29 cellular contexts compared by ENCODE assay signal in the genomic region with DNA sequence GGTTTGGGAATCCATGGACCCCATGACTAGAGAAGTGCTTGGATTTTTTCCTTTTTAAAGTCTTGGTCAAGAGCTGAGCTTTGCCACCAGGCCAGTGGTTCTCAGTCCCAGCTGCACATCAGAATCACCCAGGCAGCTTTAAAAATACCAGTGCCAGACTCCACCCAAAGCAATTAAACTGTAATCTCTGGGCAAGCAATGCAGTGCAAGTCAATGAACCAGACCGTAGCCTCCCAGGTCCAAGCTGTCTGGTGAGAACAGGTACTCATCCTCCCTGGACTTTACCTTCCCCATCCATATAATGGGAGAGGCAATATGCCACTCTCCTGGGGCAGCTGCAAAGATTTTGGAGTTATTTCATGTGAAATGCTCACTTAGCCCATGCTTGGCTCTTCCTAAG.
"Had no signal": no experiment of that assay in that cellular context is flagged by ENCODE, and none has a peak within 500 bp of the region (broad histone marks: within the 10 kb centered on the region; RNA-seq: fewer than 3 reads in every experiment).

No MANE protein-coding gene starts in this region.

- H3K36me3 ChIP-seq: WERI-Rb-1 had no signal

- H3K4me2 ChIP-seq: PC-9 had no signal

- H3K4me3 ChIP-seq: PC-9 had no signal

- ATAC-seq: activated CD8-positive, alpha-beta memory T cell treated with anti-CD3 and anti-CD28 coated beads, Interleukin-2, amount 10 ng/mL, durations not matched to agents 7 days and 5 days; activated naive CD8-positive, alpha-beta T cell treated with anti-CD3 and anti-CD28 coated beads, Interleukin-2, amount 50 U/mL, for 24 hours had no signal

- H3K27ac ChIP-seq: PC-9, RWPE1, WERI-Rb-1 had no signal

- DNase-seq: activated CD4-positive, alpha-beta memory T cell treated with anti-CD3 and anti-CD28 coated beads, Interleukin-2, amount 10 ng/mL, durations not matched to agents 7 days and 5 days; activated CD4-positive, alpha-beta T cell treated with anti-CD3 and anti-CD28 coated beads for 1 hour; activated CD4-positive, alpha-beta T cell treated with anti-CD3 and anti-CD28 coated beads for 48 hours; activated CD4-positive, CD25-positive, alpha-beta regulatory T cell; activated CD8-positive, alpha-beta memory T cell treated with anti-CD3 and anti-CD28 coated beads for 24 hours; activated CD8-positive, alpha-beta memory T cell treated with anti-CD3 and anti-CD28 coated beads, Interleukin-2, amount 10 ng/mL, durations not matched to agents 7 days and 5 days; activated CD8-positive, alpha-beta memory T cell treated with anti-CD3 and anti-CD28 coated beads, Interleukin-2, amount 50 U/mL, for 48 hours; activated effector memory CD4-positive, alpha-beta T cell treated with Interleukin-2 at 50 U/mL for 16 hours; activated naive CD4-positive, alpha-beta T cell treated with anti-CD3 and anti-CD28 coated beads, Interleukin-2, amount 10 ng/mL, durations not matched to agents 7 days and 5 days; activated naive CD8-positive, alpha-beta T cell treated with anti-CD3 and anti-CD28 coated beads, Interleukin-2, amount 50 U/mL, for 24 hours; activated T-cell treated with anti-CD3 and anti-CD28 coated beads, Interleukin-2, amount 50 U/mL, for 48 hours; anterior cingulate cortex; central memory CD4-positive, alpha-beta T cell; KBM-7; NCI-H1105; NCI-H1417 treated with DMSO at 0.1 percent for 48 hours; NCI-H187 treated with DMSO at 0.1 percent for 48 hours; NCI-H2081; NCI-H226; NCI-H446 treated with DMSO at 0.1 percent for 48 hours; NCI-H524; NCI-H69; NK-92 treated with Interleukin-12 subunit alpha and Interleukin-12 subunit beta, amount 100 ng/mL, for 24 hours; PC-9; Right ventricle myocardium superior; SW 1271; T1000; WERI-Rb-1 had no signal

- H2AFZ ChIP-seq: PC-9 had no signal
